Comparison of ENCODE assay signal across 8 cellular contexts in genomic region chr13:42380420-42381164, GRCh38.
A peak's percentile ranks its signal among the peaks of the same experiment; 100 is the strongest.
DNase-seq lines count a peak whose midpoint lies in the region; ATAC-seq lines count a peak whose summit lies in the region.
"Had no signal": no experiment of that assay in that cellular context is flagged by ENCODE, and none has a peak within 500 bp of the region (broad histone marks: within the 10 kb centered on the region; RNA-seq: fewer than 3 reads in every experiment).

No MANE protein-coding gene starts in this region.

- peak; percentile 57 for DNase-seq in germinal center (ENCODE audit: low spot score)
- DNase-seq in mesenteric fat pad (ENCODE audit: low spot score), result no peak
- no peak for DNase-seq in NCI-H1048 (lab: John Stamatoyannopoulos, UW)
- DNase-seq in activated effector memory CD4-positive, alpha-beta T cell treated with Interleukin-2 at 50 U/mL for 16 hours, result no peak
- DNase-seq: sigmoid colon had no signal

- ATAC-seq in GM18909 (IDR thresholded peaks at IDR 0.05; ENCODE audit: poor library complexity, unreplicated experiment) (peak; percentile 53), GM21737 (IDR thresholded peaks at IDR 0.05; ENCODE audit: unreplicated experiment) (peak; percentile 51), HG03521 (IDR thresholded peaks at IDR 0.05; ENCODE audit: unreplicated experiment) (peak; percentile 48)
